ENCODE assay signal across 14 cellular contexts in the genomic region with DNA sequence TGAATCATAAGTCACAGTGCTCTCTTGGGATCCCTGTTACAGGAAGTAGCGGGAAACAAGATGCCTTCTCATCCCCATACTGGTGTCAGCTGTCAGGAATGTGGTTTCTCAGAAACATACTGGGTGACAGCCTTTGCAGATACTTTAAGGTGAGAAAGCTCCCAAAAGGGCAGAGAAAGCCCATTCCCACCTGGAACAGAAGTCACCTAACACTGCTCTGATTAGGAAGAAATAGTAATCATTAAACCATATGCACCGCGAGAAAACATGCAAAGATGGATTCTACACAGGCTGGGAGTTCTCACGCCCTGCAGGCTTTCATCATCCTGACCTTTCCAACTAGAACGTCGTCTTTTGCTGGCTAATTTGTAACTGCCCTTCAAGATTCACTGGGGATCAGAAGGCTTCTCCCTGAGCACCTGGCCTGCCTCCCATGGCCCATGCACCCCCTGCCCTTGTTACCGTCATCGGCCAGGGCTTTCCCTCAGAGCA. TPM values are rescaled to one million over a fixed set of nuclear protein-coding genes. Genes with fewer than 3 reads are reported as not detected.
DNase-seq lines count a peak whose midpoint lies in the region; ATAC-seq, FAIRE-seq and TF ChIP-seq lines count a peak whose summit lies in the region.
"Had no signal": no experiment of that assay in that cellular context is flagged by ENCODE, and none has a peak within 500 bp of the region (broad histone marks: within the 10 kb centered on the region; RNA-seq: fewer than 3 reads in every experiment).

No MANE protein-coding gene starts in this region.

- peaks cover 24% of the 10 kb centered on the region for H3K4me1 Mint-ChIP-seq in chondrocyte (ENCODE audit: low read depth)
- H3K4me1 Mint-ChIP-seq in naive thymus-derived CD8-positive, alpha-beta T cell: peaks cover 0 to 7% (median 0%) of the 10 kb centered on the region in 4 donors
- H3K4me1 Mint-ChIP-seq: T-helper 17 cell had no signal

- POLR2A ChIA-PET in A549 (lab: Yijun Ruan, JAX): no interaction called here
- POLR2A ChIA-PET in naive thymus-derived CD8-positive, alpha-beta T cell (lab: Charles Lee): no interaction called here

- ATAC-seq in A549: peak; percentile 43 to 55
- peak; percentile 7 for ATAC-seq in left lung
- no peak for ATAC-seq in naive thymus-derived CD8-positive, alpha-beta T cell
- ATAC-seq: T-helper 17 cell had no signal

- no peaks in the 10 kb centered on the region for H3K27me3 Mint-ChIP-seq in chondrocyte (ENCODE audit: low read depth)
- H3K27me3 Mint-ChIP-seq in naive thymus-derived CD8-positive, alpha-beta T cell: peaks cover 0 to 9% (median 1%) of the 10 kb centered on the region in 5 donors

- no peak for FAIRE-seq in A549 (lab: Jason Lieb, UNC)

- TF ChIP-seq CTCF in A549 (IDR thresholded peaks at IDR 0.05) (no peak), chondrocyte (IDR thresholded peaks at IDR 0.05) (no peak), left lung (IDR thresholded peaks at IDR 0.05) (no peak), spleen (IDR thresholded peaks at IDR 0.05 in 8 of 11, conservative IDR thresholded peaks at IDR 0.05 in 3 of 11) (no peak)

- WGBS in A549 (ENCODE audit: missing lambda C conversion rate): 56% methylated on average over 7 of the region's 8 CpGs
- WGBS in spleen, 5 donors: 82 to 91% (median 89%) methylated on average over 8 of the region's 8 CpGs

- peak overlapping the region; percentile 45; the same call in 2 of the 3 replicates for H3K4me2 ChIP-seq in A549

- no peaks in the 10 kb centered on the region for H3K36me3 Mint-ChIP-seq in chondrocyte (ENCODE audit: low read depth)
- no peaks in the 10 kb centered on the region for H3K36me3 Mint-ChIP-seq in naive thymus-derived CD8-positive, alpha-beta T cell
- H3K36me3 Mint-ChIP-seq: activated naive CD8-positive, alpha-beta T cell treated with anti-CD3 and anti-CD28 coated beads, Interleukin-2, amount 10 ng/mL, durations not matched to agents 7 days and 5 days had no signal

- no peaks in the 10 kb centered on the region for H3K27me3 ChIP-seq in left lung
- no peaks in the 10 kb centered on the region for H3K27me3 ChIP-seq in spleen (replicated peaks in 1 of 7)
- H3K27me3 ChIP-seq: transverse colon had no signal

- no peak for TF ChIP-seq EP300 in A549 (IDR thresholded peaks at IDR 0.05)

- no peak for TF ChIP-seq POLR2A in A549 (IDR thresholded peaks at IDR 0.05; ENCODE audit: low read length)
- no peak for TF ChIP-seq POLR2A in spleen (IDR thresholded peaks at IDR 0.05)

- H3K27ac ChIP-seq in A549 (peak overlapping the region; percentile 41 to 58; a peak in 4 of 6 replicates), left lung (peak overlapping the region; percentile 10 to 68), spleen (no peak overlapping the region)

- peak overlapping the region; percentile 86 for H3K27ac Mint-ChIP-seq in chondrocyte (ENCODE audit: unreplicated experiment)
- H3K27ac Mint-ChIP-seq in naive thymus-derived CD8-positive, alpha-beta T cell: no peak overlapping the region
- H3K27ac Mint-ChIP-seq: activated naive CD8-positive, alpha-beta T cell treated with anti-CD3 and anti-CD28 coated beads, Interleukin-2, amount 10 ng/mL, durations not matched to agents 7 days and 5 days; T-helper 17 cell had no signal

- H3K9me3 Mint-ChIP-seq in chondrocyte (ENCODE audit: low read depth): peaks cover 9% of the 10 kb centered on the region
- H3K9me3 Mint-ChIP-seq in naive thymus-derived CD8-positive, alpha-beta T cell: peaks cover 0 to 2% (median 0%) of the 10 kb centered on the region in 9 donors
- H3K9me3 Mint-ChIP-seq: activated naive CD8-positive, alpha-beta T cell treated with anti-CD3 and anti-CD28 coated beads, Interleukin-2, amount 10 ng/mL, durations not matched to agents 7 days and 5 days had no signal

- H3K36me3 ChIP-seq in left lung (no peaks in the 10 kb centered on the region), spleen (no peaks in the 10 kb centered on the region)
- H3K36me3 ChIP-seq: transverse colon had no signal

- H3K9me3 ChIP-seq in A549 (no peaks in the 10 kb centered on the region), left lung (peaks cover 0 to 5% of the 10 kb centered on the region in 2 donors), spleen (peaks cover 0 to 9% (median 6%) of the 10 kb centered on the region in 8 donors)
- H3K9me3 ChIP-seq: transverse colon had no signal

- no peak for TF ChIP-seq RAD21 in A549 (conservative IDR thresholded peaks at IDR 0.05 in 1 of 2, IDR thresholded peaks at IDR 0.05 in 1 of 2)

- H3K4me3 ChIP-seq in A549: no peak overlapping the region
- H3K4me3 ChIP-seq in left lung: no peak overlapping the region
- H3K4me3 ChIP-seq in spleen: no peak overlapping the region
- H3K4me3 ChIP-seq: transverse colon had no signal

- intact Hi-C loops in left lung (cut with DNase I) (no loop called here), spleen (cut with DNase I; ENCODE audit: low total_unique reads) (no loop called here)

- peak; percentile 7 to 46 for DNase-seq in A549 (ENCODE audit: low read depth in 1 of 2, low spot score in 1 of 2)
- peak; percentile 80 for DNase-seq in HPDE6-E6E7 (ENCODE audit: extremely low spot score)
- DNase-seq in chondrocyte (ENCODE audit: low spot score): no peak
- DNase-seq in left lung: no peak
- no peak for DNase-seq in DMS 273 (lab: John Stamatoyannopoulos, UW; ENCODE audit: unreplicated experiment)
- DNase-seq in naive thymus-derived CD8-positive, alpha-beta T cell: no peak
- DNase-seq in spleen: no peak
- DNase-seq in mesenteric fat pad (ENCODE audit: low spot score): no peak
- DNase-seq: activated CD8-positive, alpha-beta memory T cell treated with anti-CD3 and anti-CD28 coated beads for 24 hours; activated naive CD8-positive, alpha-beta T cell treated with anti-CD3 and anti-CD28 coated beads, Interleukin-2, amount 10 ng/mL, durations not matched to agents 7 days and 5 days; left colon; NCI-H1105; T-helper 17 cell; transverse colon had no signal

- H3K4me1 ChIP-seq in A549 (peaks cover 14% of the 10 kb centered on the region), left lung (peaks cover 13 to 26% of the 10 kb centered on the region in 2 donors), spleen (peaks cover 0 to 22% (median 8%) of the 10 kb centered on the region in 6 donors)
- H3K4me1 ChIP-seq: transverse colon had no signal

- CTCF ChIA-PET in A549 (lab: Yijun Ruan, JAX): interaction anchor here (0.8 kb wide), 1 partner anchor 31 kb away, joined by 3 read pairs; no protein-coding TSS in a partner anchor

- H3K4me3 Mint-ChIP-seq in chondrocyte (ENCODE audit: unreplicated experiment): no peak overlapping the region
- peak overlapping the region in 1 of 10 donors; percentile 17 for H3K4me3 Mint-ChIP-seq in naive thymus-derived CD8-positive, alpha-beta T cell
- H3K4me3 Mint-ChIP-seq: activated naive CD8-positive, alpha-beta T cell treated with anti-CD3 and anti-CD28 coated beads, Interleukin-2, amount 10 ng/mL, durations not matched to agents 7 days and 5 days; T-helper 17 cell had no signal

TF ChIP-seq in A549, 52 proteins besides CTCF, POLR2A, EP300 and RAD21:
- TF ChIP-seq FOSL2 (IDR thresholded peaks at IDR 0.05): no peak
- 0 out of 2 replicates have a peak, but pooled peaks have one; percentile 5 for TF ChIP-seq FOSL2 (CRISPR knock-in tag; IDR thresholded peaks at IDR 0.05)
- no peak for TF ChIP-seq CHD4 (IDR thresholded peaks at IDR 0.05; ENCODE audit: borderline replicate concordance)

RNA-seq across cellular contexts. Expression of a gene that starts 46.2 kb away (rescaled TPM):
- polyA plus RNA-seq in A549 (2011; rRNA removed): 5.4 and 6.5 TPM in 2 replicates
- 1.1 and 1.5 TPM in 2 replicates for polyA plus RNA-seq in A549 (2012; cell fraction: cytosol; rRNA removed)
- polyA plus RNA-seq in A549 (2012; cell fraction: nucleus; rRNA removed): 0.58 and 0.87 TPM in 2 replicates
- polyA plus RNA-seq in A549 (2017; fragmentation: RNase III; extraction: RNeasy Plus Mini Kit Qiagen cat#74134 plus additional on column Dnase treatment): 1.9 to 2.3 TPM (median 2.2 TPM) in 3 replicates
- 4.5 TPM in 2 replicates for polyA minus RNA-seq in A549 (2011; rRNA and poly(A)+ RNA removed)
- total RNA-seq in chondrocyte: 1.5 to 2.5 TPM (median 2.2 TPM) in 3 replicates
- total RNA-seq in left lung: 10 to 100 TPM; 14.1 to 38.4 TPM
- total RNA-seq in naive thymus-derived CD8-positive, alpha-beta T cell: not detected
- not detected for polyA plus RNA-seq in naive thymus-derived CD8-positive, alpha-beta T cell
- total RNA-seq in spleen: 1 to 10 TPM in 3 of 7 donors, under 1 TPM in 4; 0.65 to 4.0 (median 0.97) TPM
- polyA plus RNA-seq in spleen: under 1 TPM; 0.28 to 0.58 (median 0.32) TPM
- total RNA-seq in mesenteric fat pad: 3.5 TPM

Comparison
In these comparisons a context has a peak if more than half of its experiments do, and no peak if none do; other contexts are left out.
1. ATAC-seq: peak in A549 (2 of 2) and left lung (single experiment); none in naive thymus-derived CD8-positive, alpha-beta T cell (0 of 2).
2. DNase-seq: peak in A549 (2 of 2) and HPDE6-E6E7 (single experiment); none in chondrocyte (single experiment), left lung (0 of 2), DMS 273 (single experiment), naive thymus-derived CD8-positive, alpha-beta T cell (0 of 10), spleen (single experiment) and mesenteric fat pad (single experiment).
3. H3K27ac ChIP-seq: peak in A549 (2 of 2) and left lung (2 of 2); none in spleen (0 of 8).